In the genomic region with DNA sequence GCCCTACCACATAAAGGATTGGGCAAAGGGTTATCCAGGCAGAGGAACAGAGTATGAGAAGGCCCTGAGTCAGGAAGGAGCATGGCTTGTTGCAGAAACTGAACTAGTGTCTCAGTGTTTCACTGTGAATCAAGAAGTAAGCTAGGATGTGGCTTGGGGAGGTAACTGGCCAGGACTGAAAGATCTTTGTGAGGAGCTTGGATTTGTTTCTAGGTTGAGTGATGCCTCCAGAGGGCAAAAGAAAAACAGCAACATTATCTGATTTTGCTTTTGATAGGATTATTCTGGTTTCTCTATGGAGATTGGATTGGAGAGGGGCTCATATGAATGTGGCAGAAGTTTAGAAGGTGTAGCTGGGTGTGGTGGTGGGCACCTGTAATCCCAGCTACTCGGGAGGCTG, we compare ENCODE assay signal across 8 cellular contexts.
DNase-seq lines count a peak whose midpoint lies in the region; ATAC-seq and TF ChIP-seq lines count a peak whose summit lies in the region.

No MANE protein-coding gene starts in this region.

- H3K36me3 Mint-ChIP-seq in naive thymus-derived CD8-positive, alpha-beta T cell, result peaks cover 0 to 1% (median 0%) of the 10 kb centered on the region in 3 donors
- no peaks in the 10 kb centered on the region for H3K36me3 Mint-ChIP-seq in CD8-positive, alpha-beta T cell

- H3K9me3 ChIP-seq in CD8-positive, alpha-beta T cell (ENCODE audit: low read length), result no peaks in the 10 kb centered on the region

- peaks cover 0 to 8% (median 0%) of the 10 kb centered on the region in 4 donors for H3K4me1 Mint-ChIP-seq in naive thymus-derived CD8-positive, alpha-beta T cell
- H3K4me1 Mint-ChIP-seq in CD8-positive, alpha-beta T cell (ENCODE audit: low read depth), result peaks cover 8% of the 10 kb centered on the region

- DNase-seq in GM10266 (ENCODE audit: extremely low spot score) (peak; percentile 10), SW480 (ENCODE audit: low spot score) (peak; percentile 23), mesendoderm (peak; percentile 53), dedifferentiated amniotic fluid mesenchymal stem cell (ENCODE audit: extremely low spot score) (no peak), cerebellum (ENCODE audit: low spot score) (no peak)
- no peak for DNase-seq in naive thymus-derived CD8-positive, alpha-beta T cell
- no peak for DNase-seq in CD8-positive, alpha-beta T cell

- no peak overlapping the region for H4K5ac ChIP-seq in mesendoderm (ENCODE audit: low read length)

- intact Hi-C loops in CD8-positive, alpha-beta T cell (cut with DNase I, micrococcal nuclease), result loop anchor here (5.0 to 10.0 kb wide), 3 partner anchors 307 to 1373 kb away; no protein-coding TSS in a partner anchor

- CTCF ChIA-PET in CD8-positive, alpha-beta T cell (lab: Charles Lee), result interaction anchor here (0.9 to 1.1 kb wide), 2 partner anchors 13 to 23 kb away, joined by 3 to 4 read pairs; no protein-coding TSS in a partner anchor

- no peak overlapping the region for H3K27ac ChIP-seq in mesendoderm (ENCODE audit: low read depth, low read length)
- no peak overlapping the region for H3K27ac ChIP-seq in CD8-positive, alpha-beta T cell (ENCODE audit: low read depth, low read length)

- no peaks in the 10 kb centered on the region for H3K36me3 ChIP-seq in mesendoderm (ENCODE audit: control insufficient read depth, insufficient read depth, low read length)
- no peaks in the 10 kb centered on the region for H3K36me3 ChIP-seq in CD8-positive, alpha-beta T cell (ENCODE audit: insufficient read depth, low read length)

- H3K4me3 Mint-ChIP-seq in naive thymus-derived CD8-positive, alpha-beta T cell, result no peak overlapping the region
- H3K4me3 Mint-ChIP-seq in CD8-positive, alpha-beta T cell, result no peak overlapping the region

- WGBS in mesendoderm (ENCODE audit: extremely low coverage, insufficient coverage, low lambda C conversion rate), result no CpG with 5 or more reads among the region's 1 CpG

- H3K23ac ChIP-seq in mesendoderm (ENCODE audit: low read length), result no peak overlapping the region

- H2BK120ac ChIP-seq in mesendoderm (ENCODE audit: low read depth, low read length), result no peak overlapping the region

- no peak overlapping the region for H3K56ac ChIP-seq in mesendoderm (ENCODE audit: low read length)

- no peak overlapping the region for H3K4ac ChIP-seq in mesendoderm (ENCODE audit: low read depth, low read length)

- no peak overlapping the region for H3K4me2 ChIP-seq in mesendoderm (ENCODE audit: low read length)

- H3K18ac ChIP-seq in mesendoderm (ENCODE audit: low read length), result no peak overlapping the region

- no peaks in the 10 kb centered on the region for H3K27me3 ChIP-seq in mesendoderm (ENCODE audit: insufficient read depth, low read length, poor library complexity)
- H3K27me3 ChIP-seq in CD8-positive, alpha-beta T cell (ENCODE audit: insufficient read depth, low read length), result no peaks in the 10 kb centered on the region

- H3K9ac ChIP-seq in mesendoderm (ENCODE audit: low read length), result no peak overlapping the region

- no peaks in the 10 kb centered on the region for H3K79me1 ChIP-seq in mesendoderm (ENCODE audit: low read length)

- H3K27me3 Mint-ChIP-seq in naive thymus-derived CD8-positive, alpha-beta T cell, result peaks cover 0 to 1% (median 0%) of the 10 kb centered on the region in 5 donors
- no peaks in the 10 kb centered on the region for H3K27me3 Mint-ChIP-seq in CD8-positive, alpha-beta T cell (ENCODE audit: low read depth)

- no peak overlapping the region for H4K8ac ChIP-seq in mesendoderm (ENCODE audit: low read depth, low read length)

- POLR2A ChIA-PET in naive thymus-derived CD8-positive, alpha-beta T cell (lab: Charles Lee), result no interaction called here
- POLR2A ChIA-PET in CD8-positive, alpha-beta T cell (lab: Charles Lee), result no interaction called here

- H3K9me3 Mint-ChIP-seq in naive thymus-derived CD8-positive, alpha-beta T cell, result no peaks in the 10 kb centered on the region
- no peaks in the 10 kb centered on the region for H3K9me3 Mint-ChIP-seq in CD8-positive, alpha-beta T cell

- no peak overlapping the region for H2BK15ac ChIP-seq in mesendoderm (replicated peaks; ENCODE audit: low read depth)

- peak; percentile 52 for ATAC-seq in HG02870 (IDR thresholded peaks at IDR 0.05; ENCODE audit: unreplicated experiment)
- no peak for ATAC-seq in naive thymus-derived CD8-positive, alpha-beta T cell
- no peak for ATAC-seq in CD8-positive, alpha-beta T cell

- H2BK5ac ChIP-seq in mesendoderm (ENCODE audit: low read length), result no peak overlapping the region

- H3K4me1 ChIP-seq in mesendoderm (ENCODE audit: control insufficient read depth, low read depth, low read length), result no peaks in the 10 kb centered on the region
- no peaks in the 10 kb centered on the region for H3K4me1 ChIP-seq in CD8-positive, alpha-beta T cell (ENCODE audit: insufficient read depth, low read length)

- no peak overlapping the region for H3K27ac Mint-ChIP-seq in naive thymus-derived CD8-positive, alpha-beta T cell
- no peak overlapping the region for H3K27ac Mint-ChIP-seq in CD8-positive, alpha-beta T cell

- no peak overlapping the region for H2AK5ac ChIP-seq in mesendoderm (ENCODE audit: low read length)

- H3K79me2 ChIP-seq in mesendoderm (ENCODE audit: control insufficient read depth, insufficient read depth, low read length), result no peaks in the 10 kb centered on the region

- no peak overlapping the region for H3K4me3 ChIP-seq in mesendoderm (ENCODE audit: low read length)
- no peak overlapping the region for H3K4me3 ChIP-seq in CD8-positive, alpha-beta T cell (ENCODE audit: low read depth, low read length)

- TF ChIP-seq CTCF in GM10266 (IDR thresholded peaks at IDR 0.05; ENCODE audit: control insufficient read depth, insufficient read depth, low read depth, missing control alignments), result peak; percentile 0
- no peak for TF ChIP-seq CTCF in CD8-positive, alpha-beta T cell (IDR thresholded peaks at IDR 0.05)

Comparison
In these comparisons a context has a peak if more than half of its experiments do, and no peak if none do; other contexts are left out.
1. DNase-seq: peak in GM10266 (single experiment), SW480 (single experiment) and mesendoderm (single experiment); none in naive thymus-derived CD8-positive, alpha-beta T cell (0 of 10), dedifferentiated amniotic fluid mesenchymal stem cell (single experiment), cerebellum (single experiment) and CD8-positive, alpha-beta T cell (0 of 7).